ENCODE assay signal across 1 cellular context in genomic region chr5:131394128-131394527, GRCh38.
TF ChIP-seq lines count a peak whose summit lies in the region.

No MANE protein-coding gene starts in this region.

TF ChIP-seq in GM23338, 12 proteins besides CTCF, POLR2A, EP300 and RAD21 (continued from another document):
- TF ChIP-seq ZNF462 (CRISPR knock-in tag; IDR thresholded peaks at IDR 0.05), result no peak
